Comparison of ENCODE assay signal across 1 cellular context in genomic region chr16:50261707-50262235, GRCh38.
TF ChIP-seq lines count a peak whose summit lies in the region.

No MANE protein-coding gene starts in this region.

TF ChIP-seq in HEK293T, 16 proteins besides CTCF, POLR2A, EP300 and RAD21 (continued from another document):
- TF ChIP-seq ZNF384 (IDR thresholded peaks at IDR 0.05) (no peak), NFRKB (IDR thresholded peaks at IDR 0.05) (no peak), HDGF (IDR thresholded peaks at IDR 0.05; ENCODE audit: borderline replicate concordance) (no peak)
